In the genomic region with DNA sequence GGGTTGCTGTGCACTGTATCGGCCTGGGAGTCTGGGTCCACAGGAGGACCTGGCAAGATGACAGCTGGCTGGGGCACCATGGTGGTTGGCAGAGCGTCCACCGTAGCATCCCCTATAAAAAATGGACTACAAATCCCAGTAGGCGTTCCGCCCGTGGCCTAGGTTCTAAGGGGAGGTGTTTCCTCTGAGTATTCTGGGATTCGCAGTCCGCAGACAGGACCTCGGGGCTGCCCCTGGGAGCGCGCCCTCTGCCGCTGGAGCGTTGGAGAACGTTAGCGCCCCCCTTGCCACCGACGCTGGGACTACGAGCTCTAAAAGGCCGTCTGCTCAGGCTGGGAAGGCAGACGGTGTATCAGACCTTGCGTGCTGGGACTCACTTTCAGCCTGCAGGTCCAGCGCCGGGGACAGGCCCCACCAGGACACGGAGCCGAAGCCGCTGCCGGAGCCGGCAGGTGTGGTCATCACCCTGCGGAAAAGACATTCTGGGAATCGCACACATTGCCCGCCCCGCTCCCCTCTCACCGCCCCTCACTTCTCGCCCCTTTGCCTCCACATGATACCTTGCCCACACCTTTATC, we compare ENCODE assay signal across 8 cellular contexts. TPM values are rescaled to one million over a fixed set of nuclear protein-coding genes. Genes with fewer than 3 reads are reported as not detected.
A peak's percentile ranks its signal among the peaks of the same experiment; 100 is the strongest.
DNase-seq lines count a peak whose midpoint lies in the region; ATAC-seq, FAIRE-seq and TF ChIP-seq lines count a peak whose summit lies in the region.

No MANE protein-coding gene starts in this region.

- peak overlapping the region; percentile 93 for H3K4me2 ChIP-seq in keratinocyte (ENCODE audit: control insufficient read depth, extremely low read depth, insufficient read depth, low read depth, low read length)

- TF ChIP-seq CTCF in BE2C (IDR thresholded peaks at IDR 0.05; ENCODE audit: low read depth, low read length), result peak; percentile 77
- peak; percentile 65 to 83 (median 78) for TF ChIP-seq CTCF in keratinocyte (optimal IDR thresholded peaks at IDR 0.05 in 1 of 3, IDR thresholded peaks at IDR 0.05 in 1 of 3, conservative IDR thresholded peaks at IDR 0.05 in 1 of 3; ENCODE audit: extremely low read depth in 1 of 3, insufficient read depth in 2 of 3, low read length in 3 of 3)

- H3K27ac ChIP-seq in keratinocyte (ENCODE audit: control insufficient read depth, insufficient read depth, low read length), result no peak overlapping the region

- ATAC-seq in GM21737 (IDR thresholded peaks at IDR 0.05; ENCODE audit: unreplicated experiment), result peak; percentile 25
- ATAC-seq in T-cell (replicated peaks in 1 of 4), result peak; percentile 72 to 75 (median 72)
- ATAC-seq in HG02840 (IDR thresholded peaks at IDR 0.05; ENCODE audit: low FRiP score, unreplicated experiment), result no peak

- CTCF ChIA-PET in T-cell (lab: Charles Lee), result interaction anchor here in 1 of 2 donors (0.6 kb wide), 1 partner anchor 110 kb away, joined by 4 read pairs; no protein-coding TSS in a partner anchor

- no peaks in the 10 kb centered on the region for H3K9me3 ChIP-seq in BE2C
- no peaks in the 10 kb centered on the region for H3K9me3 ChIP-seq in keratinocyte (ENCODE audit: control insufficient read depth, low read depth, low read length)

- H3K9me1 ChIP-seq in keratinocyte (ENCODE audit: control insufficient read depth, extremely low read depth, insufficient read depth, low read length), result no peaks in the 10 kb centered on the region

- peak overlapping the region; percentile 25 for H3K9ac ChIP-seq in keratinocyte (ENCODE audit: control insufficient read depth, extremely low read depth, insufficient read depth, low read length)

- H3K9me3 Mint-ChIP-seq in T-cell, result no peaks in the 10 kb centered on the region

- no peaks in the 10 kb centered on the region for H4K20me1 ChIP-seq in keratinocyte (ENCODE audit: control insufficient read depth, extremely low read depth, insufficient read depth, low read length)

- H3K79me2 ChIP-seq in keratinocyte (ENCODE audit: control insufficient read depth, insufficient read depth, low read length), result no peaks in the 10 kb centered on the region

- no peaks in the 10 kb centered on the region for H3K36me3 Mint-ChIP-seq in T-cell

- dilution Hi-C loops in keratinocyte (cut with MboI; ENCODE audit: extremely low pct_ligation_motif_present, low sequenced_read_pairs), result no loop called here

- H3K36me3 ChIP-seq in BE2C (no peaks in the 10 kb centered on the region), keratinocyte (ENCODE audit: control insufficient read depth in 2 of 2, extremely low read depth in 1 of 2, insufficient read depth in 2 of 2, low read length in 2 of 2) (no peaks in the 10 kb centered on the region)

- H2AFZ ChIP-seq in keratinocyte (ENCODE audit: control insufficient read depth, low read length), result peak overlapping the region; percentile 92

- no peak overlapping the region for H3K27ac Mint-ChIP-seq in T-cell

- H3K4me3 ChIP-seq in BE2C (ENCODE audit: low read depth, low read length), result peak overlapping the region; percentile 56
- H3K4me3 ChIP-seq in keratinocyte (ENCODE audit: control insufficient read depth in 2 of 3, extremely low read depth in 1 of 3, insufficient read depth in 2 of 3, low read depth in 1 of 3, low read length in 3 of 3), result peak overlapping the region; percentile 73 to 79 (median 76)

- DNase-seq in BE2C (peak; percentile 84), NCI-H146 treated with DMSO at 0.1 percent for 48 hours (lab: John Stamatoyannopoulos, UW; ENCODE audit: unreplicated experiment) (peak; percentile 71), T-cell (peak in 21 of 34 experiments; percentile 17 to 56 (median 37)), keratinocyte (ENCODE audit: low read depth, low spot score) (no peak)
- DNase-seq in central memory CD4-positive, alpha-beta T cell, result peak; percentile 54
- peak; percentile 46 for DNase-seq in stimulated activated CD4-positive, alpha-beta T cell treated with anti-CD3 and anti-CD28 coated beads, Interleukin-12 subunit alpha, Interleukin-12 subunit beta, amount 100 ng/mL, for 4 hours

- H3K4me3 Mint-ChIP-seq in T-cell, result peak overlapping the region in 2 of 3 donors; percentile 54 to 80

- no peaks in the 10 kb centered on the region for H3K4me1 ChIP-seq in BE2C
- H3K4me1 ChIP-seq in keratinocyte (ENCODE audit: control insufficient read depth, extremely low read depth, insufficient read depth, low read length), result peaks cover 10% of the 10 kb centered on the region

- peaks cover 44 to 72% of the 10 kb centered on the region in 2 donors for H3K27me3 Mint-ChIP-seq in T-cell

- POLR2A ChIA-PET in T-cell (lab: Charles Lee), result no interaction called here

- H3K4me1 Mint-ChIP-seq in T-cell, result peaks cover 13 to 14% (median 14%) of the 10 kb centered on the region in 3 donors

- peaks cover 39% of the 10 kb centered on the region for H3K27me3 ChIP-seq in BE2C
- no peaks in the 10 kb centered on the region for H3K27me3 ChIP-seq in keratinocyte (ENCODE audit: control insufficient read depth, extremely low read depth, insufficient read depth, low read length)

- FAIRE-seq in keratinocyte (lab: Jason Lieb, UNC), result no peak

RNA-seq across cellular contexts. Expression of gene DNAAF3, which starts 0.4 kb away (rescaled TPM):
- polyA plus RNA-seq in BE2C (2012; ENCODE audit: insufficient read depth, insufficient read length, low read depth), result 0.77 TPM
- total RNA-seq in T-cell, result not detected
- polyA plus RNA-seq in keratinocyte, result 8.5 to 14.3 TPM (median 12.9 TPM) in 3 replicates
- polyA plus RNA-seq in keratinocyte (2011; ENCODE audit: low read depth), result 0.61 TPM
- polyA plus RNA-seq in keratinocyte (2011; cell fraction: cytosol; rRNA removed), result 9.8 and 12.0 TPM in 2 replicates
- polyA plus RNA-seq in keratinocyte (2011; cell fraction: nucleus; rRNA removed), result 7.5 and 9.1 TPM in 2 replicates
- 3.6 and 11.3 TPM in 2 replicates for polyA plus RNA-seq in keratinocyte (2012; ENCODE audit: low replicate concordance)
- polyA minus RNA-seq in keratinocyte, result 5.5 to 13.0 TPM (median 6.0 TPM) in 3 replicates
- 7.5 TPM for polyA minus RNA-seq in keratinocyte (2011; cell fraction: cytosol; rRNA and poly(A)+ RNA removed)
- polyA minus RNA-seq in keratinocyte (2011; cell fraction: nucleus; rRNA and poly(A)+ RNA removed), result 1.1 and 2.0 TPM in 2 replicates

RNA-seq across cellular contexts. Expression of gene TNNI3, which starts 8.5 kb away (rescaled TPM):
- polyA plus RNA-seq in BE2C (2012; ENCODE audit: insufficient read depth, insufficient read length, low read depth), result 12.3 TPM
- not detected for total RNA-seq in T-cell
- 2.2 to 4.1 TPM (median 3.3 TPM) in 3 replicates for polyA plus RNA-seq in keratinocyte
- polyA plus RNA-seq in keratinocyte (2011; ENCODE audit: low read depth), result 2.1 TPM
- 0.78 and 2.9 TPM in 2 replicates for polyA plus RNA-seq in keratinocyte (2011; cell fraction: cytosol; rRNA removed)
- 3.8 and 4.7 TPM in 2 replicates for polyA plus RNA-seq in keratinocyte (2011; cell fraction: nucleus; rRNA removed)
- 1.7 and 3.9 TPM in 2 replicates for polyA plus RNA-seq in keratinocyte (2012; ENCODE audit: low replicate concordance)
- polyA minus RNA-seq in keratinocyte, result 0.49 to 1.2 TPM in 2 of 3 replicates, not detected in the other
- not detected for polyA minus RNA-seq in keratinocyte (2011; cell fraction: cytosol; rRNA and poly(A)+ RNA removed)
- not detected in 2 replicates for polyA minus RNA-seq in keratinocyte (2011; cell fraction: nucleus; rRNA and poly(A)+ RNA removed)

RNA-seq across cellular contexts. Expression of gene SYT5, which starts 14.0 kb away (rescaled TPM):
- polyA plus RNA-seq in BE2C (2012; ENCODE audit: insufficient read depth, insufficient read length, low read depth), result 21.0 TPM
- 1 to 10 TPM in 2 of 5 donors, not detected in 3; 2.7 to 2.9 TPM for total RNA-seq in T-cell
- polyA plus RNA-seq in keratinocyte, result 0.05 to 0.39 TPM (median 0.33 TPM) in 3 replicates
- polyA plus RNA-seq in keratinocyte (2011; ENCODE audit: low read depth), result 4.9 TPM
- 0.24 and 0.27 TPM in 2 replicates for polyA plus RNA-seq in keratinocyte (2011; cell fraction: cytosol; rRNA removed)
- polyA plus RNA-seq in keratinocyte (2011; cell fraction: nucleus; rRNA removed), result 0.15 and 0.78 TPM in 2 replicates
- polyA plus RNA-seq in keratinocyte (2012; ENCODE audit: low replicate concordance), result 1.1 and 1.4 TPM in 2 replicates
- not detected in 3 replicates for polyA minus RNA-seq in keratinocyte
- not detected for polyA minus RNA-seq in keratinocyte (2011; cell fraction: cytosol; rRNA and poly(A)+ RNA removed)
- 0.21 and 0.47 TPM in 2 replicates for polyA minus RNA-seq in keratinocyte (2011; cell fraction: nucleus; rRNA and poly(A)+ RNA removed)

RNA-seq across cellular contexts. Expression of gene TNNT1, which starts 17.0 kb away (rescaled TPM):
- 0.94 TPM for polyA plus RNA-seq in BE2C (2012; ENCODE audit: insufficient read depth, insufficient read length, low read depth)
- under 1 TPM in 2 of 5 donors, not detected in 3; 0.36 to 0.76 TPM for total RNA-seq in T-cell
- 89.7 to 113 TPM (median 99.6 TPM) in 3 replicates for polyA plus RNA-seq in keratinocyte
- 90.8 TPM for polyA plus RNA-seq in keratinocyte (2011; ENCODE audit: low read depth)
- 41.8 and 116 TPM in 2 replicates for polyA plus RNA-seq in keratinocyte (2011; cell fraction: cytosol; rRNA removed)
- polyA plus RNA-seq in keratinocyte (2011; cell fraction: nucleus; rRNA removed), result 30.1 and 31.3 TPM in 2 replicates
- 54.4 and 187 TPM in 2 replicates for polyA plus RNA-seq in keratinocyte (2012; ENCODE audit: low replicate concordance)
- 16.9 to 25.5 TPM (median 21.0 TPM) in 3 replicates for polyA minus RNA-seq in keratinocyte
- polyA minus RNA-seq in keratinocyte (2011; cell fraction: cytosol; rRNA and poly(A)+ RNA removed), result 68.9 TPM
- 5.9 and 6.5 TPM in 2 replicates for polyA minus RNA-seq in keratinocyte (2011; cell fraction: nucleus; rRNA and poly(A)+ RNA removed)

RNA-seq across cellular contexts. Expression of gene PTPRH, which starts 43.3 kb away (rescaled TPM):
- polyA plus RNA-seq in BE2C (2012; ENCODE audit: insufficient read depth, insufficient read length, low read depth), result 12.6 TPM
- 1 to 10 TPM in 1 of 5 donors, under 1 TPM in 2, not detected in 2; 0.16 to 1.1 (median 0.51) TPM for total RNA-seq in T-cell
- polyA plus RNA-seq in keratinocyte, result 0.06 to 0.17 TPM (median 0.09 TPM) in 3 replicates
- 0.55 TPM for polyA plus RNA-seq in keratinocyte (2011; ENCODE audit: low read depth)
- 0.02 and 0.12 TPM in 2 replicates for polyA plus RNA-seq in keratinocyte (2011; cell fraction: cytosol; rRNA removed)
- 0.08 and 0.27 TPM in 2 replicates for polyA plus RNA-seq in keratinocyte (2011; cell fraction: nucleus; rRNA removed)
- polyA plus RNA-seq in keratinocyte (2012; ENCODE audit: low replicate concordance), result 0.15 and 0.20 TPM in 2 replicates
- 0.38 to 1.1 TPM in 2 of 3 replicates, not detected in the other for polyA minus RNA-seq in keratinocyte
- polyA minus RNA-seq in keratinocyte (2011; cell fraction: cytosol; rRNA and poly(A)+ RNA removed), result not detected
- polyA minus RNA-seq in keratinocyte (2011; cell fraction: nucleus; rRNA and poly(A)+ RNA removed), result 0.47 and 1.3 TPM in 2 replicates
